7 cellular contexts compared by ENCODE assay signal in the genomic region with DNA sequence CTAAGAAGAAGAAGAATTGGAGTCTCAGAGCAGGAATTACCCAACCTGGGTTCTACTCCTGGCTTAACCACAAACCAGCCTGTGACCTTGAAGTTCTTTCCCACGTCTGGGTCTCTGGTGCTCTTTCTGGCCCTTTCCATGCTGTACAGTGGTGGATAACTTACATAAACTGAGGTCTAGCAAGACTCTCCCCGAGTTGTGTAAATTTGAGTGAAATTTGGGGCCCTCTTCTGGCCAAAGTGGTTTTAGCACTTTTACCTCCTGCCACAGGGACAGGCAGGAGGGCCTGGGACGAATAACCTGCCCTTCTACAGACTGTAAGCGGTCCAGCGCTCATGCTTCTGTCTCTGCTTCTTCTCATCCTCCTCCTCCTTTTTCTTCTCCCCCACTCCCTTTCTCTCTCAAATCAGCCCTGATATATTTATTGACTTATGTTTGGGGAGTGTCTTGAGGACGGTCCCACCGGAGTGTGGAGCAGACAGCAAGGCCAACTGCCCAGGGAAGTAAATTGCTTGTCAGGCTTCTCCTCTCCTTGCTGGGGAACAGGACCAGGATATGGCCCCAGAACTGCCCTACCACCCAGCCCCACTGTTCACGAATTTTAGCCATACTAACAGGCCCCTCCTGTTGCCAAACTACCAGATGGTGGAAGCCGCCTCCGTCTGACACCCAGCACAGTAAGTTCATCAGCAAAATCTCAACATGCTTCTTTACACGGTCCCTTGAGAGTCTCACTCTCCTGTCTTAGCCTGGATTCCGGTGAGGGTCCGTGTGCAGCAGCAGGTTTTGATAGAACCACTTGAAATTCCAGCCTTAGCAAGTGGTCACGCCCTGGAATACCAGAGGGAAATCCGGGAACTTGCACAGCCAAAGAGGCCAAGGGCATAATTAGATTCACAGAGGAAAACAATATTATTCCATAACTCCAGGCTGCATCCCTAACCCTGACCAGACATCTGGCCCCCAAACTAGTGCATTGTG. TPM values are rescaled to one million over a fixed set of nuclear protein-coding genes. Genes with fewer than 3 reads are reported as not detected.
DNase-seq lines count a peak whose midpoint lies in the region; ATAC-seq, FAIRE-seq and TF ChIP-seq lines count a peak whose summit lies in the region.

No MANE protein-coding gene starts in this region.

- no peak overlapping the region for H2AFZ ChIP-seq in endothelial cell of umbilical vein (ENCODE audit: low read depth, low read length)

- H3K27ac ChIP-seq in endothelial cell of umbilical vein (ENCODE audit: insufficient read depth, low read depth, low read length) (no peak overlapping the region), substantia nigra (ENCODE audit: low read depth, low read length, poor library complexity, severe bottlenecking) (peak overlapping the region; percentile 19)

- H3K36me3 ChIP-seq in endothelial cell of umbilical vein (ENCODE audit: control insufficient read depth in 2 of 2, extremely low read depth in 1 of 2, insufficient read depth in 2 of 2, low read length in 2 of 2), result no peaks in the 10 kb centered on the region
- H3K36me3 ChIP-seq in mucosa of descending colon (ENCODE audit: low read depth), result no peaks in the 10 kb centered on the region

- FAIRE-seq in endothelial cell of umbilical vein (lab: Jason Lieb, UNC), result peak; percentile 83

- TF ChIP-seq CTCF in endothelial cell of umbilical vein (IDR thresholded peaks at IDR 0.05; ENCODE audit: extremely low read depth in 1 of 2, insufficient read depth in 1 of 2, low read depth in 1 of 2, low read length in 2 of 2) (peak; percentile 64 to 69), mucosa of descending colon (IDR thresholded peaks at IDR 0.05) (peak; percentile 29)

- no TSS peak for BruUV-seq in endothelial cell of umbilical vein (replicated peaks; lab: Mats Ljungman, UMichigan)

- ATAC-seq in HG02588 (IDR thresholded peaks at IDR 0.05; ENCODE audit: unreplicated experiment), result peak; percentile 61
- peak; percentile 65 for ATAC-seq in mucosa of descending colon

- H3K9me3 ChIP-seq in endothelial cell of umbilical vein (replicated peaks; ENCODE audit: control insufficient read depth, insufficient read depth, low read length) (no peaks in the 10 kb centered on the region), mucosa of descending colon (no peaks in the 10 kb centered on the region)

- no peaks in the 10 kb centered on the region for H3K79me2 ChIP-seq in endothelial cell of umbilical vein (ENCODE audit: control insufficient read depth, insufficient read depth, low read length)

- H3K4me1 ChIP-seq in endothelial cell of umbilical vein (ENCODE audit: control insufficient read depth, extremely low read depth, insufficient read depth, low read length), result peaks cover 8% of the 10 kb centered on the region
- peaks cover 4% of the 10 kb centered on the region for H3K4me1 ChIP-seq in mucosa of descending colon (ENCODE audit: low read depth)

- H3K9ac ChIP-seq in endothelial cell of umbilical vein (replicated peaks; ENCODE audit: extremely low read depth, insufficient read depth, low read length), result no peak overlapping the region

- POLR2A ChIA-PET in endothelial cell of umbilical vein (lab: Charles Lee), result no interaction called here

- intact Hi-C loops in endothelial cell of umbilical vein (cut with micrococcal nuclease), result loop anchor here (1.0 to 2.0 kb wide), 3 partner anchors 78 to 261 kb away; no protein-coding TSS in a partner anchor
- intact Hi-C loops in mucosa of descending colon (cut with DNase I, micrococcal nuclease), result loop anchor here (2.0 to 5.0 kb wide), 2 partner anchors 147 kb away; no protein-coding TSS in a partner anchor

- H3K27me3 ChIP-seq in endothelial cell of umbilical vein (ENCODE audit: control insufficient read depth in 2 of 2, insufficient read depth in 2 of 2, low read length in 2 of 2), result no peaks in the 10 kb centered on the region

- CTCF ChIA-PET in endothelial cell of umbilical vein (lab: Charles Lee), result interaction anchor here (1.1 to 8.0 kb wide), 3 partner anchors 28 to 147 kb away, joined by 3 to 102 read pairs (median 3); no protein-coding TSS in a partner anchor

- no peaks in the 10 kb centered on the region for H4K20me1 ChIP-seq in endothelial cell of umbilical vein (replicated peaks; ENCODE audit: control insufficient read depth, extremely low read depth, insufficient read depth, low read length)

- no peak for TF ChIP-seq POLR2A in endothelial cell of umbilical vein (IDR thresholded peaks at IDR 0.05; ENCODE audit: low read depth, low read length)

- no peak overlapping the region for H3K4me2 ChIP-seq in endothelial cell of umbilical vein (ENCODE audit: insufficient read depth, low read length)

- H3K9me1 ChIP-seq in endothelial cell of umbilical vein (replicated peaks; ENCODE audit: control insufficient read depth, extremely low read depth, insufficient read depth, low read length), result no peaks in the 10 kb centered on the region

- dilution Hi-C loops in endothelial cell of umbilical vein (cut with MboI; ENCODE audit: extremely low pct_ligation_motif_present, low sequenced_read_pairs), result loop anchor here (25.0 kb wide), 1 partner anchor 147 kb away; no protein-coding TSS in a partner anchor

- H3K4me3 ChIP-seq in endothelial cell of umbilical vein (replicated peaks in 1 of 3; ENCODE audit: insufficient read depth in 1 of 3, low read depth in 1 of 3, low read length in 3 of 3), result no peak overlapping the region
- no peak overlapping the region for H3K4me3 ChIP-seq in mucosa of descending colon

- peak; percentile 75 for DNase-seq in GM03348 (ENCODE audit: low spot score)
- peak; percentile 37 for DNase-seq in NCI-H526 treated with DMSO at 0.1 percent for 48 hours (lab: John Stamatoyannopoulos, UW)
- DNase-seq in activated CD8-positive, alpha-beta memory T cell treated with anti-CD3 and anti-CD28 coated beads, Interleukin-2, amount 50 U/mL, for 24 hours (ENCODE audit: extremely low read depth), result peak; percentile 14
- DNase-seq in endothelial cell of umbilical vein (ENCODE audit: low read depth, low spot score), result peak; percentile 78
- DNase-seq in mucosa of descending colon, result peak in 1 of 3 donors; percentile 90
- peak in 38 of 49 donors; percentile 8 to 72 (median 51) for DNase-seq in substantia nigra (lab: John Stamatoyannopoulos, UW)

TF ChIP-seq in endothelial cell of umbilical vein, 7 proteins besides CTCF, POLR2A, EP300 and RAD21:
- TF ChIP-seq JUN (IDR thresholded peaks at IDR 0.05; ENCODE audit: borderline replicate concordance, insufficient read depth, insufficient read length, low read depth), result no peak
- no peak for TF ChIP-seq MYC (IDR thresholded peaks at IDR 0.05; ENCODE audit: low read depth, low read length)
- no peak for TF ChIP-seq GATA2 (IDR thresholded peaks at IDR 0.05; ENCODE audit: insufficient read depth, insufficient read length, low read depth, low read length)
- TF ChIP-seq, protein P1, sequence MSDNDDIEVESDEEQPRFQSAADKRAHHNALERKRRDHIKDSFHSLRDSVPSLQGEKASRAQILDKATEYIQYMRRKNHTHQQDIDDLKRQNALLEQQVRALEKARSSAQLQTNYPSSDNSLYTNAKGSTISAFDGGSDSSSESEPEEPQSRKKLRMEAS (IDR thresholded peaks at IDR 0.05; ENCODE audit: insufficient read depth, insufficient read length), result no peak
- TF ChIP-seq POLR2AphosphoS5 (IDR thresholded peaks at IDR 0.05; ENCODE audit: insufficient read depth, low read depth, low read length), result no peak
- no peak for TF ChIP-seq EZH2 (IDR thresholded peaks at IDR 0.05; ENCODE audit: borderline replicate concordance, low read depth, low read length, severe bottlenecking)
- no peak for TF ChIP-seq FOS (IDR thresholded peaks at IDR 0.05; ENCODE audit: borderline replicate concordance, insufficient read depth, low read length)

RNA-seq across cellular contexts. Expression of a gene that starts 4.1 kb away (rescaled TPM):
- total RNA-seq in endothelial cell of umbilical vein (5.1 and 6.6 TPM in 2 replicates), mucosa of descending colon (10 to 100 TPM; 46.1 to 91.4 (median 60.6) TPM)
- polyA plus RNA-seq in endothelial cell of umbilical vein, result 1.3 and 1.4 TPM in 2 replicates
- 1.4 and 1.7 TPM in 2 replicates for polyA plus RNA-seq in endothelial cell of umbilical vein (2011; cell fraction: cytosol; rRNA removed)
- polyA plus RNA-seq in endothelial cell of umbilical vein (2011; cell fraction: nucleus; rRNA removed), result 4.3 and 4.8 TPM in 2 replicates
- polyA plus RNA-seq in endothelial cell of umbilical vein (2012), result 5.7 and 6.1 TPM in 2 replicates
- 3.3 and 3.7 TPM in 2 replicates for polyA minus RNA-seq in endothelial cell of umbilical vein
- polyA minus RNA-seq in endothelial cell of umbilical vein (2011; cell fraction: cytosol; rRNA and poly(A)+ RNA removed), result 12.9 TPM
- polyA minus RNA-seq in endothelial cell of umbilical vein (2011; cell fraction: nucleus; rRNA and poly(A)+ RNA removed), result 3.1 and 3.5 TPM in 2 replicates

RNA-seq across cellular contexts. Expression of a gene that starts 58.5 kb away (rescaled TPM):
- total RNA-seq in endothelial cell of umbilical vein (12.7 and 15.3 TPM in 2 replicates), mucosa of descending colon (10 to 100 TPM; 18.8 to 25.2 (median 20.7) TPM)
- 9.1 and 10.8 TPM in 2 replicates for polyA plus RNA-seq in endothelial cell of umbilical vein
- 15.1 and 15.3 TPM in 2 replicates for polyA plus RNA-seq in endothelial cell of umbilical vein (2011; cell fraction: cytosol; rRNA removed)
- polyA plus RNA-seq in endothelial cell of umbilical vein (2011; cell fraction: nucleus; rRNA removed), result 8.0 and 9.4 TPM in 2 replicates
- 16.8 and 19.5 TPM in 2 replicates for polyA plus RNA-seq in endothelial cell of umbilical vein (2012)
- polyA minus RNA-seq in endothelial cell of umbilical vein, result 9.9 and 13.8 TPM in 2 replicates
- polyA minus RNA-seq in endothelial cell of umbilical vein (2011; cell fraction: cytosol; rRNA and poly(A)+ RNA removed), result 3.2 TPM
- 3.5 and 3.7 TPM in 2 replicates for polyA minus RNA-seq in endothelial cell of umbilical vein (2011; cell fraction: nucleus; rRNA and poly(A)+ RNA removed)
